In genomic region chr19:3365093-3365446, GRCh38 we compare ENCODE assay signal across 11 cellular contexts.
DNase-seq lines count a peak whose midpoint lies in the region; ATAC-seq and TF ChIP-seq lines count a peak whose summit lies in the region.
"Had no signal": no experiment of that assay in that cellular context is flagged by ENCODE, and none has a peak within 500 bp of the region (broad histone marks: within the 10 kb centered on the region; RNA-seq: fewer than 3 reads in every experiment).

No MANE protein-coding gene starts in this region.

- H3F3A ChIP-seq in Loucy (ENCODE audit: low read depth): peaks cover 6% of the 10 kb centered on the region; the same call in 1 of the 2 replicates

- no peak overlapping the region for H3K27ac ChIP-seq in ACC112 (ENCODE audit: low read depth, low read length)
- H3K27ac ChIP-seq in coronary artery: peak overlapping the region; percentile 99 to 100
- H3K27ac ChIP-seq in neutrophil: peak overlapping the region; percentile 96

- H3K4me2 ChIP-seq in Loucy (ENCODE audit: low read depth, low read length, poor library complexity, severe bottlenecking): peak overlapping the region; percentile 76

- no peaks in the 10 kb centered on the region for H3K9me2 ChIP-seq in Loucy (replicated peaks; ENCODE audit: low read depth, low read length)

- H3K36me3 ChIP-seq in ACC112 (ENCODE audit: insufficient read depth, low read length) (no peaks in the 10 kb centered on the region), Loucy (ENCODE audit: insufficient read depth, low read length) (no peaks in the 10 kb centered on the region), neutrophil (no peaks in the 10 kb centered on the region)

- H3K4me1 ChIP-seq in ACC112 (ENCODE audit: control insufficient read depth, insufficient read depth, low read length, unreplicated experiment): peaks cover 15% of the 10 kb centered on the region
- H3K4me1 ChIP-seq in Loucy (ENCODE audit: insufficient read depth, low read length, poor library complexity, severe bottlenecking): peaks cover 61% of the 10 kb centered on the region
- peaks cover 51 to 58% of the 10 kb centered on the region in 2 experiments for H3K4me1 ChIP-seq in neutrophil (ENCODE audit: control insufficient read depth in 1 of 2, insufficient read depth in 1 of 2, low read depth in 1 of 2, low read length in 1 of 2)

- H3K4me3 ChIP-seq in ACC112 (ENCODE audit: low read depth, low read length): 0 out of 2 replicates have a peak overlapping the region, but pooled peaks have one; percentile 78
- H3K4me3 ChIP-seq in Loucy (ENCODE audit: low read length, poor library complexity, severe bottlenecking): peak overlapping the region; percentile 72
- H3K4me3 ChIP-seq in coronary artery: peak overlapping the region; percentile 98
- peak overlapping the region in 1 of 2 experiments; percentile 88 for H3K4me3 ChIP-seq in neutrophil (ENCODE audit: low read depth in 1 of 2, low read length in 1 of 2)
- H3K4me3 ChIP-seq: mucosa of descending colon had no signal

- H3K79me2 ChIP-seq in ACC112 (ENCODE audit: control insufficient read depth, insufficient read depth, low read length, unreplicated experiment) (peaks cover 62% of the 10 kb centered on the region), Loucy (ENCODE audit: insufficient read depth, low read length) (peaks cover 96% of the 10 kb centered on the region)

- H3K27me3 ChIP-seq in ACC112 (ENCODE audit: insufficient read depth, low read length) (no peaks in the 10 kb centered on the region), Loucy (ENCODE audit: insufficient read depth, low read length, poor library complexity, severe bottlenecking) (peaks cover 5% of the 10 kb centered on the region), neutrophil (no peaks in the 10 kb centered on the region)

- TF ChIP-seq CTCF in Loucy (conservative IDR thresholded peaks at IDR 0.05; ENCODE audit: low read length): no peak
- TF ChIP-seq CTCF in coronary artery (IDR thresholded peaks at IDR 0.05): no peak
- no peak for TF ChIP-seq CTCF in neutrophil (IDR thresholded peaks at IDR 0.05)

- DNase-seq in coronary artery (ENCODE audit: low spot score) (no peak), UCSD-AML1 (lab: John Stamatoyannopoulos, UW; ENCODE audit: unreplicated experiment) (no peak)
- DNase-seq: activated CD8-positive, alpha-beta memory T cell treated with anti-CD3 and anti-CD28 coated beads, Interleukin-2, amount 50 U/mL, for 4 hours had no signal

- H4K20me1 ChIP-seq in Loucy (ENCODE audit: insufficient read depth, low read length, poor library complexity, severe bottlenecking): peaks cover 33% of the 10 kb centered on the region

- H3K9ac ChIP-seq in Loucy (ENCODE audit: low read depth, low read length, poor library complexity, severe bottlenecking): peak overlapping the region; percentile 93

- no peaks in the 10 kb centered on the region for H3K9me3 ChIP-seq in Loucy (ENCODE audit: insufficient read depth, low read depth, low read length)
- H3K9me3 ChIP-seq in neutrophil: no peaks in the 10 kb centered on the region
- H3K9me3 ChIP-seq: mucosa of descending colon had no signal

- ATAC-seq in GM18517 (IDR thresholded peaks at IDR 0.05; ENCODE audit: unreplicated experiment): no peak
- no peak for ATAC-seq in GM18868 (IDR thresholded peaks at IDR 0.05; ENCODE audit: unreplicated experiment)
- no peak for ATAC-seq in HG03139 (IDR thresholded peaks at IDR 0.05; ENCODE audit: unreplicated experiment)
- ATAC-seq: esophagus mucosa had no signal

- H2AFZ ChIP-seq in ACC112 (ENCODE audit: low read length, unreplicated experiment) (no peak overlapping the region), Loucy (ENCODE audit: low read length) (no peak overlapping the region)
